ENCODE assay signal across 9 cellular contexts in the genomic region with DNA sequence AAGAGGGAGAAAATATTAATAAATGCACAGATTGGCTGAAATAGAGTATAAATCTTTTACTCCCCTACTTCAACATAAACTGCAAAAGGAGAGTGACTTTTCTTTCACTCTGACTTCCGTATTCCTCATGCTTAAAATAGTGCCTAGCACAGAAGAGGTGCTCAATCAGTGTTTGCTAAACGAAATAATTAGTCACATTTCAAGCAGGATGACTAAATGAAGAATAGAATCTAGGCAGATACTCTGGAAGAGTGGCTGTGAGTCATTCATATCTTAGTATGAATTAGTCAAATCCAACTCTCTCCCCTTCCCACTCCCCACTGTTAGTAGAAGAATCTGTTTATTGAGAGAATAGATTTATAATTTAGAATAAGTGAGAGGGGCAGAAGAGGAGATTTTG. TPM values are rescaled to one million over a fixed set of nuclear protein-coding genes. Genes with fewer than 3 reads are reported as not detected.
DNase-seq lines count a peak whose midpoint lies in the region; ATAC-seq and TF ChIP-seq lines count a peak whose summit lies in the region.
"Had no signal": no experiment of that assay in that cellular context is flagged by ENCODE, and none has a peak within 500 bp of the region (broad histone marks: within the 10 kb centered on the region; RNA-seq: fewer than 3 reads in every experiment).

No MANE protein-coding gene starts in this region.

- WGBS in smooth muscle cell (ENCODE audit: low lambda C conversion rate): 44% methylated on average over 2 of the region's 2 CpGs

- H4K20me1 ChIP-seq in smooth muscle cell (ENCODE audit: low read depth): no peaks in the 10 kb centered on the region

- no peak for DNase-seq in activated CD4-positive, alpha-beta T cell treated with anti-CD3 and anti-CD28 coated beads, Interleukin-2, amount 10 ng/mL, durations not matched to agents 7 days and 5 days
- DNase-seq in activated CD4-positive, alpha-beta T cell treated with anti-CD3 and anti-CD28 coated beads, Interleukin-2, amount 50 U/mL, for 4 hours: no peak
- DNase-seq in HT1080 (ENCODE audit: low read depth) (peak; percentile 87), brain microvascular endothelial cell (peak; percentile 32), smooth muscle cell (lab: John Stamatoyannopoulos, UW; ENCODE audit: unreplicated experiment) (no peak)
- DNase-seq: BE2C had no signal

- TF ChIP-seq CTCF in brain microvascular endothelial cell (IDR thresholded peaks at IDR 0.05; ENCODE audit: low read depth, low read length, missing control alignments): no peak
- no peak for TF ChIP-seq CTCF in smooth muscle cell (IDR thresholded peaks at IDR 0.05; ENCODE audit: borderline replicate concordance, insufficient read depth, poor library complexity, severe bottlenecking)

- no peaks in the 10 kb centered on the region for H3K4me1 ChIP-seq in smooth muscle cell (ENCODE audit: low read depth)
- H3K4me1 ChIP-seq: BE2C had no signal

- H3K27me3 ChIP-seq in brain microvascular endothelial cell (replicated peaks): no peaks in the 10 kb centered on the region
- no peaks in the 10 kb centered on the region for H3K27me3 ChIP-seq in smooth muscle cell (ENCODE audit: low read depth)
- H3K27me3 ChIP-seq: BE2C had no signal

- H3K27ac Mint-ChIP-seq in activated CD4-positive, alpha-beta T cell treated with anti-CD3 and anti-CD28 coated beads, Interleukin-2, amount 10 ng/mL, durations not matched to agents 7 days and 5 days: peak overlapping the region; percentile 51

- no peak for ATAC-seq in GM21825 (IDR thresholded peaks at IDR 0.05; ENCODE audit: unreplicated experiment)
- no peak for ATAC-seq in HG03135 (IDR thresholded peaks at IDR 0.05; ENCODE audit: unreplicated experiment)
- ATAC-seq in GM19395 (IDR thresholded peaks at IDR 0.05; ENCODE audit: unreplicated experiment): no peak

- H3K27ac ChIP-seq in brain microvascular endothelial cell: no peak overlapping the region
- H3K27ac ChIP-seq in smooth muscle cell (ENCODE audit: low read depth): peak overlapping the region; percentile 9

- CTCF ChIA-PET in activated CD4-positive, alpha-beta T cell treated with anti-CD3 and anti-CD28 coated beads, Interleukin-2, amount 10 ng/mL, durations not matched to agents 7 days and 5 days (lab: Charles Lee): no interaction called here

- H3K9ac ChIP-seq in smooth muscle cell (ENCODE audit: low read depth): no peak overlapping the region

- no peaks in the 10 kb centered on the region for H3K79me2 ChIP-seq in smooth muscle cell (ENCODE audit: low read depth)

- H3K36me3 ChIP-seq in brain microvascular endothelial cell (replicated peaks) (no peaks in the 10 kb centered on the region), smooth muscle cell (ENCODE audit: low read depth) (no peaks in the 10 kb centered on the region)
- H3K36me3 ChIP-seq: BE2C had no signal

- H2AFZ ChIP-seq in smooth muscle cell (ENCODE audit: low read depth): no peak overlapping the region

- H3K4me3 ChIP-seq in brain microvascular endothelial cell (ENCODE audit: low read depth, low read length) (no peak overlapping the region), smooth muscle cell (no peak overlapping the region)

- POLR2A ChIA-PET in activated CD4-positive, alpha-beta T cell treated with anti-CD3 and anti-CD28 coated beads, Interleukin-2, amount 10 ng/mL, durations not matched to agents 7 days and 5 days (lab: Charles Lee): no interaction called here

- no peaks in the 10 kb centered on the region for H3K27me3 Mint-ChIP-seq in activated CD4-positive, alpha-beta T cell treated with anti-CD3 and anti-CD28 coated beads, Interleukin-2, amount 10 ng/mL, durations not matched to agents 7 days and 5 days

- H3K9me3 Mint-ChIP-seq in activated CD4-positive, alpha-beta T cell treated with anti-CD3 and anti-CD28 coated beads, Interleukin-2, amount 10 ng/mL, durations not matched to agents 7 days and 5 days: no peaks in the 10 kb centered on the region

- peaks cover 76% of the 10 kb centered on the region for H3K4me1 Mint-ChIP-seq in activated CD4-positive, alpha-beta T cell treated with anti-CD3 and anti-CD28 coated beads, Interleukin-2, amount 10 ng/mL, durations not matched to agents 7 days and 5 days

- H3F3A ChIP-seq in smooth muscle cell (ENCODE audit: low read depth): no peaks in the 10 kb centered on the region

- H3K36me3 Mint-ChIP-seq in activated CD4-positive, alpha-beta T cell treated with anti-CD3 and anti-CD28 coated beads, Interleukin-2, amount 10 ng/mL, durations not matched to agents 7 days and 5 days (ENCODE audit: low read depth): peaks cover 42% of the 10 kb centered on the region

- H3K4me2 ChIP-seq in smooth muscle cell: no peak overlapping the region

- no peaks in the 10 kb centered on the region for H3K9me3 ChIP-seq in smooth muscle cell (replicated peaks; ENCODE audit: low read depth)
- H3K9me3 ChIP-seq: BE2C had no signal

- in situ Hi-C loops in brain microvascular endothelial cell (cut with HindIII; ENCODE audit: low pct_ligation_motif_present, low sequenced_read_pairs): no loop called here

- peak overlapping the region; percentile 30 for H3K4me3 Mint-ChIP-seq in activated CD4-positive, alpha-beta T cell treated with anti-CD3 and anti-CD28 coated beads, Interleukin-2, amount 10 ng/mL, durations not matched to agents 7 days and 5 days

RNA-seq across cellular contexts. Expression of gene CD274, which starts 4.8 kb away (rescaled TPM):
- total RNA-seq in activated CD4-positive, alpha-beta T cell treated with anti-CD3 and anti-CD28 coated beads, Interleukin-2, amount 10 ng/mL, durations not matched to agents 7 days and 5 days: 10 to 100 TPM; 10.5 to 10.7 TPM
- total RNA-seq in HT1080 (2014; rRNA removed; shearing (Covaris generic)): 14.3 and 30.5 TPM in 2 replicates
- 24.7 and 30.3 TPM in 2 replicates for polyA plus RNA-seq in HT1080 (2015; cell fraction: cytosol; rRNA removed)
- 86.8 and 91.0 TPM in 2 replicates for polyA plus RNA-seq in HT1080 (2015; cell fraction: nucleus; rRNA removed)
- total RNA-seq in smooth muscle cell: 4.0 and 6.3 TPM in 2 replicates
- polyA plus RNA-seq in smooth muscle cell: 2.3 and 2.4 TPM in 2 replicates

RNA-seq across cellular contexts. Expression of gene PLGRKT, which starts 17.5 kb away (rescaled TPM):
- total RNA-seq in activated CD4-positive, alpha-beta T cell treated with anti-CD3 and anti-CD28 coated beads, Interleukin-2, amount 10 ng/mL, durations not matched to agents 7 days and 5 days: 10 to 100 TPM; 35.0 to 35.7 TPM
- 33.6 and 36.5 TPM in 2 replicates for total RNA-seq in HT1080 (2014; rRNA removed; shearing (Covaris generic))
- 37.4 and 43.5 TPM in 2 replicates for polyA plus RNA-seq in HT1080 (2015; cell fraction: cytosol; rRNA removed)
- polyA plus RNA-seq in HT1080 (2015; cell fraction: nucleus; rRNA removed): 15.2 and 17.3 TPM in 2 replicates
- 40.1 and 44.2 TPM in 2 replicates for total RNA-seq in smooth muscle cell
- polyA plus RNA-seq in smooth muscle cell: 37.0 and 39.8 TPM in 2 replicates

RNA-seq across cellular contexts. Expression of gene PDCD1LG2, which starts 55.1 kb away (rescaled TPM):
- 1 to 10 TPM; 2.2 TPM for total RNA-seq in activated CD4-positive, alpha-beta T cell treated with anti-CD3 and anti-CD28 coated beads, Interleukin-2, amount 10 ng/mL, durations not matched to agents 7 days and 5 days
- total RNA-seq in HT1080 (2014; rRNA removed; shearing (Covaris generic)): 4.0 and 4.5 TPM in 2 replicates
- 2.6 and 4.3 TPM in 2 replicates for polyA plus RNA-seq in HT1080 (2015; cell fraction: cytosol; rRNA removed)
- 6.1 and 6.6 TPM in 2 replicates for polyA plus RNA-seq in HT1080 (2015; cell fraction: nucleus; rRNA removed)
- total RNA-seq in smooth muscle cell: 11.1 and 11.6 TPM in 2 replicates
- polyA plus RNA-seq in smooth muscle cell: 4.5 and 10.0 TPM in 2 replicates

Comparison
In these comparisons a context has a peak if more than half of its experiments do, and no peak if none do; other contexts are left out.
1. DNase-seq: peak in HT1080 (single experiment) and brain microvascular endothelial cell (single experiment); none in activated CD4-positive, alpha-beta T cell treated with anti-CD3 and anti-CD28 coated beads, Interleukin-2, amount 10 ng/mL, durations not matched to agents 7 days and 5 days (single experiment), activated CD4-positive, alpha-beta T cell treated with anti-CD3 and anti-CD28 coated beads, Interleukin-2, amount 50 U/mL, for 4 hours (0 of 2) and smooth muscle cell (single experiment).